Comparison of ENCODE assay signal across 7 cellular contexts in genomic region chr6:84228198-84228543, GRCh38. TPM values are rescaled to one million over a fixed set of nuclear protein-coding genes. Genes with fewer than 3 reads are reported as not detected.
DNase-seq lines count a peak whose midpoint lies in the region; ATAC-seq and TF ChIP-seq lines count a peak whose summit lies in the region.

No MANE protein-coding gene starts in this region.

- intact Hi-C loops in Panc1 (cut with micrococcal nuclease; ENCODE audit: unreplicated experiment), result loop anchor here (10.0 kb wide), 1 partner anchor 613 kb away; no protein-coding TSS in a partner anchor
- intact Hi-C loops in spleen (cut with DNase I; ENCODE audit: low total_unique reads), result loop anchor here (10.0 kb wide), 1 partner anchor 343 kb away; no protein-coding TSS in a partner anchor

- H3K4me3 ChIP-seq in Panc1 (ENCODE audit: low read depth in 2 of 2, low read length in 2 of 2), result peak overlapping the region; percentile 90 to 100
- peak overlapping the region; percentile 100 for H3K4me3 ChIP-seq in fibroblast of the aortic adventitia (ENCODE audit: low read depth, low read length)
- peak overlapping the region; percentile 72 to 94 (median 82) for H3K4me3 ChIP-seq in spleen

- ATAC-seq in GM19452 (IDR thresholded peaks at IDR 0.05; ENCODE audit: unreplicated experiment) (peak; percentile 1), Panc1 (0 out of 2 replicates have a peak, but pooled peaks have one; percentile 9), GM19455 (IDR thresholded peaks at IDR 0.05; ENCODE audit: unreplicated experiment) (no peak)

- 0 to 5% (median 0%) methylated on average over 1 of the region's 1 CpG for WGBS in spleen, 5 donors

- no peaks in the 10 kb centered on the region for H3K36me3 ChIP-seq in Panc1 (ENCODE audit: control insufficient read depth, insufficient read depth, low read length)
- H3K36me3 ChIP-seq in spleen, result no peaks in the 10 kb centered on the region

- H3K27me3 ChIP-seq in Panc1 (ENCODE audit: control insufficient read depth, insufficient read depth, low read length) (peaks cover 13% of the 10 kb centered on the region), spleen (replicated peaks in 1 of 7) (peaks cover 0 to 21% (median 0%) of the 10 kb centered on the region in 7 donors)

- no peak for TF ChIP-seq POLR2A in spleen (IDR thresholded peaks at IDR 0.05)

- H3K9me3 ChIP-seq in Panc1 (ENCODE audit: control insufficient read depth, insufficient read depth, low read depth, low read length) (no peaks in the 10 kb centered on the region), spleen (no peaks in the 10 kb centered on the region)

- in situ Hi-C loops in Panc1 (cut with HindIII; ENCODE audit: low pct_unique_long_range_greater_than_20kb, low sequenced_read_pairs), result no loop called here

- H3K27ac ChIP-seq in Panc1 (ENCODE audit: low read length) (peak overlapping the region; percentile 93), spleen (peak overlapping the region; percentile 67 to 91 (median 84))

- DNase-seq in Panc1 (ENCODE audit: low read depth, low spot score), result no peak
- DNase-seq in fibroblast of the aortic adventitia (ENCODE audit: low read depth), result no peak
- no peak for DNase-seq in spleen
- no peak for DNase-seq in GDM1 (lab: John Stamatoyannopoulos, UW)
- no peak for DNase-seq in NCI-H2196 treated with DMSO at 0.1 percent for 48 hours (lab: John Stamatoyannopoulos, UW; ENCODE audit: unreplicated experiment)

- CTCF ChIA-PET in Panc1 (lab: Charles Lee), result interaction anchor here (0.8 to 1.5 kb wide), 2 partner anchors 13 to 346 kb away, joined by 4 to 5 read pairs; no protein-coding TSS in a partner anchor

- BruUV-seq in Panc1 (replicated peaks; lab: Mats Ljungman, UMichigan), result no TSS peak

- H3K4me1 ChIP-seq in Panc1 (ENCODE audit: control insufficient read depth, insufficient read depth, low read length) (peaks cover 6% of the 10 kb centered on the region), spleen (peaks cover 0 to 33% (median 18%) of the 10 kb centered on the region in 6 donors)

- peak; percentile 50 for TF ChIP-seq CTCF in Panc1 (IDR thresholded peaks at IDR 0.05)
- no peak for TF ChIP-seq CTCF in fibroblast of the aortic adventitia (IDR thresholded peaks at IDR 0.05; ENCODE audit: insufficient read depth, low read length)
- no peak for TF ChIP-seq CTCF in spleen (IDR thresholded peaks at IDR 0.05 in 8 of 11, conservative IDR thresholded peaks at IDR 0.05 in 3 of 11)

- POLR2A ChIA-PET in Panc1 (lab: Charles Lee), result no interaction called here

RNA-seq across cellular contexts. Expression of gene CEP162, which starts 0.7 kb away (rescaled TPM):
- total RNA-seq in Panc1 (2021; ENCODE audit: unreplicated experiment) (5.3 TPM), fibroblast of the aortic adventitia (ENCODE audit: low replicate concordance) (12.4 and 21.4 TPM in 2 replicates), spleen (10 to 100 TPM in 5 of 7 donors, 1 to 10 TPM in 2; 6.5 to 22.8 (median 13.2) TPM)
- 1.6 TPM for polyA plus RNA-seq in Panc1 (2012; ENCODE audit: insufficient read length)
- 1 to 10 TPM; 5.1 to 7.3 (median 5.8) TPM for polyA plus RNA-seq in spleen
